Comparison of ENCODE assay signal across 1 cellular context in the genomic region with DNA sequence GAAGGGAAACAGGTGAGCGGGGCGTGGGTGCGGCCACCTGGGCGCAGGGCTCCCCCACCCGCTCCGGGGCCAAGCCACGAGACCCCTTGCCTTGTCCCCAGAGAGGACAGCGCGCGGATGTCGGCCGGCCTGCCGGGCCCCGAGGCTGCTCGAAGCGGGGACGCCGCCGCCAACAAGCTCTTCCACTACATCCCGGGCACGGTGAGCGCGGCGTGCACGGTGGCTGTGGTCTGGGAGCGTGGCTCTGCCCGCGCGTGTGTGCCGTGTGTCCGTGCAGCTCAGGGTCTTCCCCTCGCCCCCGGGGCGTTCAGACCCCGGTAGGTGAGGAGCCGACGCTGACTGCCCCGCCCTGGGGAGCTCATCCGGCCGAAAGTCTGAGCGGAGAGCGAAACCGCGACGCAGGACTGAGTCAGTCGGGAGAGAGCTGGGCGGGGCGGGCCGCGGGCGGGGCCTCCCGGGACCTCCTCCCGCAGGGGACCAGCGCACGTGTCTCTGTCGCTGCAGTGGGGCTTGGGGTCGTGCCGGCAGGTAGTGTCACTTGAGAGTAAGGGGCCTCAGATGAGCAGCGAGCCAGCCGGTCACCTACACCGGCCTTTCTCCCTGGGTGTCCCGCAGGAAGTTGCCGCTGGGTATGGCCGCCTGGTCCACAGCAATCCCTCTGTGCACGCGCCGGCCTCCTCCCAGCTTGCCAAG.
TF ChIP-seq lines count a peak whose summit lies in the region.

No MANE protein-coding gene starts in this region.

TF ChIP-seq in SK-N-SH treated with all-trans-retinoic acid at 6 μM for 48 hours, 23 proteins besides CTCF, POLR2A, EP300 and RAD21 (continued from another document):
- TF ChIP-seq, protein P1, sequence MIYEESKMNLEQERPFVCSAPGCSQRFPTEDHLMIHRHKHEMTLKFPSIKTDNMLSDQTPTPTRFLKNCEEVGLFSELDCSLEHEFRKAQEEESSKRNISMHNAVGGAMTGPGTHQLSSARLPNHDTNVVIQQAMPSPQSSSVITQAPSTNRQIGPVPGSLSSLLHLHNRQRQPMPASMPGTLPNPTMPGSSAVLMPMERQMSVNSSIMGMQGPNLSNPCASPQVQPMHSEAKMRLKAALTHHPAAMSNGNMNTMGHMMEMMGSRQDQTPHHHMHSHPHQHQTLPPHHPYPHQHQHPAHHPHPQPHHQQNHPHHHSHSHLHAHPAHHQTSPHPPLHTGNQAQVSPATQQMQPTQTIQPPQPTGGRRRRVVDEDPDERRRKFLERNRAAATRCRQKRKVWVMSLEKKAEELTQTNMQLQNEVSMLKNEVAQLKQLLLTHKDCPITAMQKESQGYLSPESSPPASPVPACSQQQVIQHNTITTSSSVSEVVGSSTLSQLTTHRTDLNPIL (CRISPR knock-in tag; IDR thresholded peaks at IDR 0.05; ENCODE audit: low read depth): no peak
- TF ChIP-seq ZFP3 (CRISPR knock-in tag; IDR thresholded peaks at IDR 0.05): no peak
- no peak for TF ChIP-seq SNAI2 (CRISPR knock-in tag; IDR thresholded peaks at IDR 0.05)
- TF ChIP-seq CSDC2 (CRISPR knock-in tag; IDR thresholded peaks at IDR 0.05): no peak
- no peak for TF ChIP-seq ESRRG (CRISPR knock-in tag; IDR thresholded peaks at IDR 0.05)
- TF ChIP-seq ZNF8 (CRISPR knock-in tag; IDR thresholded peaks at IDR 0.05): no peak
- TF ChIP-seq, protein P2, sequence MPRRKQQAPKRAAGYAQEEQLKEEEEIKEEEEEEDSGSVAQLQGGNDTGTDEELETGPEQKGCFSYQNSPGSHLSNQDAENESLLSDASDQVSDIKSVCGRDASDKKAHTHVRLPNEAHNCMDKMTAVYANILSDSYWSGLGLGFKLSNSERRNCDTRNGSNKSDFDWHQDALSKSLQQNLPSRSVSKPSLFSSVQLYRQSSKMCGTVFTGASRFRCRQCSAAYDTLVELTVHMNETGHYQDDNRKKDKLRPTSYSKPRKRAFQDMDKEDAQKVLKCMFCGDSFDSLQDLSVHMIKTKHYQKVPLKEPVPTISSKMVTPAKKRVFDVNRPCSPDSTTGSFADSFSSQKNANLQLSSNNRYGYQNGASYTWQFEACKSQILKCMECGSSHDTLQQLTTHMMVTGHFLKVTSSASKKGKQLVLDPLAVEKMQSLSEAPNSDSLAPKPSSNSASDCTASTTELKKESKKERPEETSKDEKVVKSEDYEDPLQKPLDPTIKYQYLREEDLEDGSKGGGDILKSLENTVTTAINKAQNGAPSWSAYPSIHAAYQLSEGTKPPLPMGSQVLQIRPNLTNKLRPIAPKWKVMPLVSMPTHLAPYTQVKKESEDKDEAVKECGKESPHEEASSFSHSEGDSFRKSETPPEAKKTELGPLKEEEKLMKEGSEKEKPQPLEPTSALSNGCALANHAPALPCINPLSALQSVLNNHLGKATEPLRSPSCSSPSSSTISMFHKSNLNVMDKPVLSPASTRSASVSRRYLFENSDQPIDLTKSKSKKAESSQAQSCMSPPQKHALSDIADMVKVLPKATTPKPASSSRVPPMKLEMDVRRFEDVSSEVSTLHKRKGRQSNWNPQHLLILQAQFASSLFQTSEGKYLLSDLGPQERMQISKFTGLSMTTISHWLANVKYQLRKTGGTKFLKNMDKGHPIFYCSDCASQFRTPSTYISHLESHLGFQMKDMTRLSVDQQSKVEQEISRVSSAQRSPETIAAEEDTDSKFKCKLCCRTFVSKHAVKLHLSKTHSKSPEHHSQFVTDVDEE (CRISPR knock-in tag; IDR thresholded peaks at IDR 0.05): no peak
- TF ChIP-seq TCF4 (CRISPR knock-in tag; IDR thresholded peaks at IDR 0.05; ENCODE audit: borderline replicate concordance): no peak
- no peak for TF ChIP-seq ZFP30 (CRISPR knock-in tag; IDR thresholded peaks at IDR 0.05)
- TF ChIP-seq RARB (CRISPR knock-in tag; IDR thresholded peaks at IDR 0.05): no peak
- TF ChIP-seq TOX (CRISPR knock-in tag; IDR thresholded peaks at IDR 0.05; ENCODE audit: borderline replicate concordance): no peak
- TF ChIP-seq ARNTL (CRISPR knock-in tag; IDR thresholded peaks at IDR 0.05; ENCODE audit: borderline replicate concordance, low read depth): no peak
